In the genomic region with DNA sequence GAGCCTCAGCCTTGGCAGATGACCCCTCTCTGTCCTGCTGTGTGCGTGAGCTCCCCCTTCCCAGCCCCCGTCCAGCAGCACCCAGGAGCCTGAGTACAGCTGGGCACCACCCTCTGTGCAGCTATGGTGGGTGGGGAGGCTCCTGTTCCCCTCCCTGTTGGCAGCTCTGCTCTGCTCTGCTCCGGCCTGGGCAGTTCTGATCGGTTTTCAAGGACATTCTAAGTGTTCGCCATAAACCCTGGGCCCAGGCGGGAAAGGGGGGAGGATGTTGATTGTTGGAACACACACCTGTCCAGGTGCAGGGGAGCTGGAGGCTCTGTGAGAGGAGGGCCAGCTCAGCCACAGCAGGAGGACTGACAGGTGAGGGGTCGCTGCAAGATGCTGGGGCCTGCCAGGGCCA, we compare ENCODE assay signal across 20 cellular contexts. TPM values are rescaled to one million over a fixed set of nuclear protein-coding genes. Genes with fewer than 3 reads are reported as not detected.
A peak's percentile ranks its signal among the peaks of the same experiment; 100 is the strongest.
DNase-seq lines count a peak whose midpoint lies in the region; ATAC-seq, FAIRE-seq and TF ChIP-seq lines count a peak whose summit lies in the region.
"Had no signal": no experiment of that assay in that cellular context is flagged by ENCODE, and none has a peak within 500 bp of the region (broad histone marks: within the 10 kb centered on the region; RNA-seq: fewer than 3 reads in every experiment).

CLCNKB (plus strand) TSS at position 262 of the 400 bp plus-strand sequence. CDS start 711 bp downstream, outside the sequence.

- H2BK120ac ChIP-seq in H1 (replicated peaks; ENCODE audit: low read depth, low read length): no peak within 1 kb of the TSS

- H4K8ac ChIP-seq in H1 (ENCODE audit: extremely low read depth, insufficient read depth, low read length): peak within 1 kb of the TSS; percentile 68; the same call in 1 of the 2 replicates

- no peak within 1 kb of the TSS for H3K4ac ChIP-seq in H1 (replicated peaks; ENCODE audit: insufficient read length, low read depth, low read length)

- no peak within 1 kb of the TSS for H2BK15ac ChIP-seq in H1 (ENCODE audit: low read length)

- FAIRE-seq in H1 (lab: Jason Lieb, UNC) (no peak), pancreas (lab: Jason Lieb, UNC) (no peak)
- FAIRE-seq: A549, GM12892, HTR-8/SVneo had no signal

- H3K23me2 ChIP-seq in H1 (ENCODE audit: low read depth, low read length): peaks cover under 1% of the 10 kb centered on the region

- no peak within 1 kb of the TSS for H3K4me3 Mint-ChIP-seq in activated CD8-positive, alpha-beta T cell treated with anti-CD3 and anti-CD28 coated beads for 36 hours

- H3K4me2 ChIP-seq in H1 (ENCODE audit: insufficient read depth in 1 of 2, low read depth in 2 of 2, low read length in 2 of 2): no peak within 1 kb of the TSS
- H3K4me2 ChIP-seq: A549 had no signal

- no peak within 1 kb of the TSS for H4K91ac ChIP-seq in H1 (replicated peaks; ENCODE audit: insufficient read length, low read length)

- H3K9me3 Mint-ChIP-seq in activated CD8-positive, alpha-beta T cell treated with anti-CD3 and anti-CD28 coated beads for 36 hours: no peaks in the 10 kb centered on the region

- no peak within 1 kb of the TSS for H3K23ac ChIP-seq in H1 (ENCODE audit: insufficient read length)

- peaks cover 0 to 6% (median 0%) of the 10 kb centered on the region in 4 experiments; a peak in 1 of 7 replicates for H3K27me3 ChIP-seq in H1 (replicated peaks in 1 of 4; ENCODE audit: control insufficient read depth in 3 of 4, extremely low read depth in 1 of 4, insufficient read depth in 3 of 4, low read length in 3 of 4)
- H3K27me3 ChIP-seq in pancreas: no peaks in the 10 kb centered on the region

- no peak within 1 kb of the TSS for H3K56ac ChIP-seq in H1 (replicated peaks; ENCODE audit: insufficient read length, low read depth, low read length)

- peaks cover 5% of the 10 kb centered on the region for H3K27me3 Mint-ChIP-seq in activated CD8-positive, alpha-beta T cell treated with anti-CD3 and anti-CD28 coated beads for 36 hours

- peaks cover 0 to 4% (median 0%) of the 10 kb centered on the region in 4 experiments; a peak in 3 of 7 replicates for H3K4me1 ChIP-seq in H1 (replicated peaks in 1 of 4; ENCODE audit: control insufficient read depth in 3 of 4, insufficient read depth in 4 of 4, low read length in 3 of 4)
- H3K4me1 ChIP-seq in pancreas: peaks cover 0 to 8% (median 4%) of the 10 kb centered on the region in 3 donors
- H3K4me1 ChIP-seq: A549, Caco-2 had no signal

- H4K20me1 ChIP-seq in H1 (replicated peaks in 1 of 2; ENCODE audit: control insufficient read depth in 1 of 2, insufficient read depth in 2 of 2, low read length in 2 of 2): no peaks in the 10 kb centered on the region

- intact Hi-C loops in pancreas (cut with DNase I): loop anchor here in 1 of 3 donors (10.0 kb wide), 1 partner anchor 239 kb away; the partner anchor contains the start of gene UQCRHL
- intact Hi-C loops in activated CD8-positive, alpha-beta T cell treated with anti-CD3 and anti-CD28 coated beads for 36 hours (cut with micrococcal nuclease): no loop called here

- H3K27ac ChIP-seq in H1 (ENCODE audit: low read depth, low read length) (no peak within 1 kb of the TSS), pancreas (peak within 1 kb of the TSS in 2 of 4 donors; percentile 12 to 28)
- H3K27ac ChIP-seq: A549, C4-2B had no signal

- no peak within 1 kb of the TSS for H3K18ac ChIP-seq in H1 (ENCODE audit: extremely low read depth, low read length)

- no peak for TF ChIP-seq POLR2A in H1 (IDR thresholded peaks at IDR 0.05; ENCODE audit: control extremely low read depth in 1 of 2, low read depth in 2 of 2, low read length in 2 of 2)

- no peak for TF ChIP-seq EP300 in H1 (IDR thresholded peaks at IDR 0.05; ENCODE audit: borderline replicate concordance in 1 of 2, low read depth in 2 of 2, low read length in 2 of 2)

- H2AFZ ChIP-seq in H1 (ENCODE audit: low read length): no peak within 1 kb of the TSS

- no peaks in the 10 kb centered on the region for H3K36me3 Mint-ChIP-seq in activated CD8-positive, alpha-beta T cell treated with anti-CD3 and anti-CD28 coated beads for 36 hours (ENCODE audit: low read depth)

- H3K79me2 ChIP-seq in H1 (ENCODE audit: control insufficient read depth in 1 of 2, insufficient read depth in 2 of 2, low read length in 2 of 2): no peaks in the 10 kb centered on the region

- ATAC-seq in pancreas (peak; percentile 66 to 91 (median 87)), GM21381 (IDR thresholded peaks at IDR 0.05; ENCODE audit: unreplicated experiment) (no peak), HG03039 (IDR thresholded peaks at IDR 0.05; ENCODE audit: unreplicated experiment) (no peak)
- ATAC-seq in activated CD8-positive, alpha-beta T cell treated with anti-CD3 and anti-CD28 coated beads for 36 hours: no peak
- ATAC-seq: A549, HCT116 had no signal

- H3K14ac ChIP-seq in H1 (ENCODE audit: insufficient read length): no peak within 1 kb of the TSS

- H3K9me3 ChIP-seq in H1 (ENCODE audit: insufficient read depth in 2 of 2, low read depth in 1 of 2, low read length in 1 of 2) (no peaks in the 10 kb centered on the region), pancreas (no peaks in the 10 kb centered on the region)
- H3K9me3 ChIP-seq: A549, Caco-2 had no signal

- H3K36me3 ChIP-seq in H1 (ENCODE audit: control insufficient read depth in 2 of 4, insufficient read depth in 4 of 4, low read length in 3 of 4) (no peaks in the 10 kb centered on the region), pancreas (no peaks in the 10 kb centered on the region)

- no peak for TF ChIP-seq CTCF in H1 (IDR thresholded peaks at IDR 0.05; ENCODE audit: control extremely low read depth in 1 of 3, insufficient read depth in 1 of 3, low read depth in 1 of 3, low read length in 3 of 3)
- TF ChIP-seq CTCF in pancreas (IDR thresholded peaks at IDR 0.05): no peak
- TF ChIP-seq CTCF in activated CD8-positive, alpha-beta T cell treated with anti-CD3 and anti-CD28 coated beads for 36 hours (IDR thresholded peaks at IDR 0.05): no peak

- H3K4me3 ChIP-seq in H1 (ENCODE audit: extremely low read depth in 1 of 4, insufficient read depth in 2 of 4, low read depth in 3 of 4, low read length in 4 of 4): no peak within 1 kb of the TSS
- H3K4me3 ChIP-seq in pancreas: no peak within 1 kb of the TSS
- H3K4me3 ChIP-seq: A549 had no signal

- no peak within 1 kb of the TSS for H2BK20ac ChIP-seq in H1 (ENCODE audit: low read length)

- no peak within 1 kb of the TSS for H2AK5ac ChIP-seq in H1 (ENCODE audit: low read depth, low read length)

- H3K79me1 ChIP-seq in H1 (ENCODE audit: low read depth, low read length): no peaks in the 10 kb centered on the region

- 0 out of 2 replicates have a peak within 1 kb of the TSS, but pooled peaks have one; percentile 33 for H2BK12ac ChIP-seq in H1 (ENCODE audit: low read depth, low read length)

- no peak within 1 kb of the TSS for H4K5ac ChIP-seq in H1 (ENCODE audit: insufficient read length, low read depth, low read length)

- H2BK5ac ChIP-seq in H1 (ENCODE audit: low read depth, low read length): no peak within 1 kb of the TSS

- H3K4me1 Mint-ChIP-seq in activated CD8-positive, alpha-beta T cell treated with anti-CD3 and anti-CD28 coated beads for 36 hours (ENCODE audit: low read depth): no peaks in the 10 kb centered on the region

- H3K27ac Mint-ChIP-seq in activated CD8-positive, alpha-beta T cell treated with anti-CD3 and anti-CD28 coated beads for 36 hours: no peak within 1 kb of the TSS

- POLR2A ChIA-PET in H1 (lab: Charles Lee; ENCODE audit: partially characterized antibody): interaction anchor here (2.2 kb wide), 1 partner anchor 25 kb away, joined by 5 read pairs; no protein-coding TSS in a partner anchor
- POLR2A ChIA-PET in activated CD8-positive, alpha-beta T cell treated with anti-CD3 and anti-CD28 coated beads for 36 hours (lab: Charles Lee): no interaction called here

- DNase-seq in NCI-H2107 treated with DMSO at 0.1 percent for 48 hours (lab: John Stamatoyannopoulos, UW; ENCODE audit: unreplicated experiment) (peak; percentile 38), NCI-H2107 (lab: John Stamatoyannopoulos, UW) (no peak), NCI-H187 (lab: John Stamatoyannopoulos, UW) (peak; percentile 30 to 64), H1 (ENCODE audit: low read depth in 1 of 2, low spot score in 2 of 2) (no peak), pancreas (peak in 5 of 6 donors; percentile 66 to 89 (median 80))
- no peak for DNase-seq in activated CD8-positive, alpha-beta T cell treated with anti-CD3 and anti-CD28 coated beads for 36 hours
- DNase-seq: Caco-2, DND-41, GDM1, MV-4-11, NCI-H1694, NCI-H226, SHP77 treated with DMSO at 0.1 percent for 48 hours had no signal

- H3K9ac ChIP-seq in H1 (replicated peaks in 1 of 4; ENCODE audit: extremely low read depth in 1 of 4, low read depth in 3 of 4, low read length in 3 of 4): no peak within 1 kb of the TSS

- WGBS in H1 (ENCODE audit: extremely low coverage in 1 of 2, insufficient coverage in 1 of 2, insufficient read length in 1 of 2, insufficient replicate concordance in 2 of 2, low coverage in 1 of 2, low lambda C conversion rate in 2 of 2, missing lambda C conversion rate in 1 of 2), 2 experiments: 69% methylated on average over 3 of the region's 7 CpGs; no CpG with 5 or more reads in 1 of the 2 experiments
- WGBS in pancreas, 2 donors: 19 to 23% methylated on average over 7 of the region's 7 CpGs

- CTCF ChIA-PET in H1 (lab: Charles Lee; ENCODE audit: partially characterized antibody): interaction anchor here (1.1 to 5.6 kb wide), 6 partner anchors 12 to 143 kb away, joined by 4 to 41 read pairs (median 5); partner anchors contain the start of gene FAM131C
- CTCF ChIA-PET in activated CD8-positive, alpha-beta T cell treated with anti-CD3 and anti-CD28 coated beads for 36 hours (lab: Charles Lee): no interaction called here

- no peak for TF ChIP-seq RAD21 in H1 (IDR thresholded peaks at IDR 0.05 in 1 of 2, conservative IDR thresholded peaks at IDR 0.05 in 1 of 2; ENCODE audit: low read depth in 2 of 2, low read length in 2 of 2)

TF ChIP-seq in H1, 55 proteins besides CTCF, POLR2A, EP300 and RAD21 (continues in another document):
- TF ChIP-seq SIX5 (IDR thresholded peaks at IDR 0.05; ENCODE audit: low read depth, low read length): no peak
- no peak for TF ChIP-seq EGR1 (IDR thresholded peaks at IDR 0.05; ENCODE audit: borderline replicate concordance, low read depth, low read length)
- TF ChIP-seq POLR2AphosphoS5 (IDR thresholded peaks at IDR 0.05; ENCODE audit: low read depth, low read length): no peak
- TF ChIP-seq ASH2L (IDR thresholded peaks at IDR 0.05; ENCODE audit: low read length): no peak

RNA-seq across cellular contexts. Expression of gene CLCNKB, which starts in this region (rescaled TPM):
- 1.2 and 1.4 TPM in 2 replicates for total RNA-seq in H1 (2021; fragmentation: NEBNext Ultra II Directional; extraction: Animal tissue kit (Norgen Biotek cat#: 25700))
- polyA plus RNA-seq in H1 (2011; rRNA removed): 3.5 and 5.7 TPM in 2 replicates
- polyA plus RNA-seq in H1 (2011; cell fraction: cytosol; rRNA removed): 4.0 TPM
- polyA plus RNA-seq in H1 (2011; cell fraction: nucleus; rRNA removed): 14.0 TPM
- 1.8 to 3.3 TPM (median 2.4 TPM) in 4 replicates for polyA plus RNA-seq in H1 (2012, experiment 1 of 2)
- polyA plus RNA-seq in H1 (2012, experiment 2 of 2): 1.6 TPM
- 2.6 TPM for polyA plus RNA-seq in H1 (2013, experiment 1 of 2)
- polyA plus RNA-seq in H1 (2013, experiment 2 of 2): 2.0 TPM
- 1.4 and 3.3 TPM in 2 replicates for polyA minus RNA-seq in H1 (2011; rRNA and poly(A)+ RNA removed)
- 1.8 TPM for polyA minus RNA-seq in H1 (2011; cell fraction: cytosol; rRNA and poly(A)+ RNA removed)
- polyA minus RNA-seq in H1 (2011; cell fraction: nucleus; rRNA and poly(A)+ RNA removed): 2.1 TPM
- total RNA-seq in pancreas: 1 to 10 TPM in 1 of 6 donors, under 1 TPM in 5; 0.54 to 1.6 (median 0.74) TPM
- polyA plus RNA-seq in pancreas: 1 to 10 TPM; 1.5 to 1.7 TPM
- not detected for total RNA-seq in activated CD8-positive, alpha-beta T cell treated with anti-CD3 and anti-CD28 coated beads for 36 hours
- total RNA-seq: Caco-2 had no signal

Comparison
In these comparisons a context has a peak if more than half of its experiments do, and no peak if none do; other contexts are left out.
1. DNase-seq: peak in NCI-H2107 treated with DMSO at 0.1 percent for 48 hours (single experiment), NCI-H187 (2 of 2) and pancreas (5 of 6); none in NCI-H2107 (single experiment), H1 (0 of 2) and activated CD8-positive, alpha-beta T cell treated with anti-CD3 and anti-CD28 coated beads for 36 hours (single experiment).
2. ATAC-seq: peak in pancreas (4 of 4); none in activated CD8-positive, alpha-beta T cell treated with anti-CD3 and anti-CD28 coated beads for 36 hours (single experiment), GM21381 (single experiment) and HG03039 (single experiment).